2 cellular contexts compared by ENCODE assay signal in genomic region chr9:120932086-120932818, GRCh38.
TF ChIP-seq lines count a peak whose summit lies in the region.

No MANE protein-coding gene starts in this region.

TF ChIP-seq in liver, 16 proteins besides CTCF, POLR2A, EP300 and RAD21:
- TF ChIP-seq FOXA1 (IDR thresholded peaks at IDR 0.05) = no peak
- TF ChIP-seq MAX (IDR thresholded peaks at IDR 0.05) = no peak
- TF ChIP-seq GABPA (IDR thresholded peaks at IDR 0.05 in 1 of 2, conservative IDR thresholded peaks at IDR 0.05 in 1 of 2) = no peak
- no peak for TF ChIP-seq RXRA (IDR thresholded peaks at IDR 0.05)
- no peak for TF ChIP-seq NR2F2 (IDR thresholded peaks at IDR 0.05)
- TF ChIP-seq HNF4G (IDR thresholded peaks at IDR 0.05) = no peak
- TF ChIP-seq JUND (IDR thresholded peaks at IDR 0.05) = no peak
- no peak for TF ChIP-seq TAF1 (conservative IDR thresholded peaks at IDR 0.05)
- no peak for TF ChIP-seq YY1 (IDR thresholded peaks at IDR 0.05)
- no peak for TF ChIP-seq HNF4A (conservative IDR thresholded peaks at IDR 0.05)
- TF ChIP-seq SP1 (IDR thresholded peaks at IDR 0.05) = no peak
- no peak for TF ChIP-seq FOXA2 (IDR thresholded peaks at IDR 0.05)
- TF ChIP-seq EGR1 (IDR thresholded peaks at IDR 0.05; ENCODE audit: low read depth in 2 of 2) = no peak
- TF ChIP-seq ATF3 (IDR thresholded peaks at IDR 0.05) = no peak
- no peak for TF ChIP-seq ZBTB33 (IDR thresholded peaks at IDR 0.05)
- no peak for TF ChIP-seq REST (IDR thresholded peaks at IDR 0.05)

TF ChIP-seq in HepG2, 621 proteins besides CTCF, POLR2A, EP300 and RAD21:
- no peak for TF ChIP-seq ZNF335 (CRISPR knock-in tag; IDR thresholded peaks at IDR 0.05)
- TF ChIP-seq ZNF224 (CRISPR knock-in tag; IDR thresholded peaks at IDR 0.05) = no peak
- no peak for TF ChIP-seq HNF1A (IDR thresholded peaks at IDR 0.05; ENCODE audit: low read depth)
- no peak for TF ChIP-seq HNF1A (CRISPR knock-in tag; IDR thresholded peaks at IDR 0.05; ENCODE audit: borderline replicate concordance)
TF ChIP-seq in HepG2: peak in this region for 0.
